In the genomic region with DNA sequence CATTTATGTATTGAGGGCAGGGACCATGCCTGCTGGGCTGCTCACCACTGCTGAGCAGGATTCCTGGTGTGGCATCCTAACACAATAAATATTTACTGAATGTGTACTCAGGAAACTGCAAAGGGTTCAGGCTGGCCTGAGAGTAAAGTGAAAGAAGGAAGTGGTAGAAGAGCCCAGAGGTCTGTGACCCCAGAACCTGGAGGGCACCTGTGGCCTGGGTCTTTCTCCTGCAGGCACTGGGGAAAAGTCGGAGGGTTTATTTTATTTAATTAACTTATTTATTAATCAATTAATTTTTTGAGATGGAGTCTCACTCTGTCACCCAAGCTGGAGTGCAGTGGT, we compare ENCODE assay signal across 11 cellular contexts. TPM values are rescaled to one million over a fixed set of nuclear protein-coding genes. Genes with fewer than 3 reads are reported as not detected.
A peak's percentile ranks its signal among the peaks of the same experiment; 100 is the strongest.
DNase-seq lines count a peak whose midpoint lies in the region; ATAC-seq, FAIRE-seq and TF ChIP-seq lines count a peak whose summit lies in the region.
"Had no signal": no experiment of that assay in that cellular context is flagged by ENCODE, and none has a peak within 500 bp of the region (broad histone marks: within the 10 kb centered on the region; RNA-seq: fewer than 3 reads in every experiment).

No MANE protein-coding gene starts in this region.

- no peak overlapping the region for H3K27ac ChIP-seq in CD8-positive, alpha-beta memory T cell (ENCODE audit: low read depth, low read length)
- peak overlapping the region; percentile 94 to 98 for H3K27ac ChIP-seq in ascending aorta
- H3K27ac ChIP-seq: SJCRH30 had no signal

- no peaks in the 10 kb centered on the region for H3K36me3 Mint-ChIP-seq in CD8-positive, alpha-beta memory T cell
- H3K36me3 Mint-ChIP-seq in HFFc6 (ENCODE audit: low read depth) (no peaks in the 10 kb centered on the region), osteocyte (ENCODE audit: unreplicated experiment) (no peaks in the 10 kb centered on the region)

- H3K27me3 ChIP-seq in CD8-positive, alpha-beta memory T cell (ENCODE audit: insufficient read depth, low read length, poor library complexity, severe bottlenecking) = no peaks in the 10 kb centered on the region
- H3K27me3 ChIP-seq in ascending aorta = no peaks in the 10 kb centered on the region
- H3K27me3 ChIP-seq: SJCRH30 had no signal

- peak overlapping the region; percentile 89 to 99 (median 94) for H3K27ac Mint-ChIP-seq in CD8-positive, alpha-beta memory T cell
- H3K27ac Mint-ChIP-seq in HFFc6 (no peak overlapping the region), osteocyte (ENCODE audit: unreplicated experiment) (peak overlapping the region; percentile 46)

- H3K36me3 ChIP-seq in CD8-positive, alpha-beta memory T cell (ENCODE audit: insufficient read depth, low read length) = no peaks in the 10 kb centered on the region
- no peaks in the 10 kb centered on the region for H3K36me3 ChIP-seq in ascending aorta
- H3K36me3 ChIP-seq: SJCRH30 had no signal

- no peak for TF ChIP-seq CTCF in HFFc6 (IDR thresholded peaks at IDR 0.05)
- no peak for TF ChIP-seq CTCF in ascending aorta (IDR thresholded peaks at IDR 0.05)
- no peak for TF ChIP-seq CTCF in osteocyte (IDR thresholded peaks at IDR 0.05)

- H3K27me3 Mint-ChIP-seq in CD8-positive, alpha-beta memory T cell = peaks cover 0 to 2% of the 10 kb centered on the region in 2 donors
- H3K27me3 Mint-ChIP-seq in HFFc6 (ENCODE audit: insufficient read depth) (peaks cover 3% of the 10 kb centered on the region), osteocyte (ENCODE audit: unreplicated experiment) (no peaks in the 10 kb centered on the region)

- H3K4me1 ChIP-seq in CD8-positive, alpha-beta memory T cell (ENCODE audit: insufficient read depth, low read length) = peaks cover 54% of the 10 kb centered on the region
- peaks cover 30 to 40% of the 10 kb centered on the region in 2 donors for H3K4me1 ChIP-seq in ascending aorta

- DNase-seq in CD8-positive, alpha-beta memory T cell = no peak
- DNase-seq in HFFc6 (no peak), ascending aorta (ENCODE audit: low spot score in 2 of 2) (no peak), osteocyte (ENCODE audit: extremely low spot score, unreplicated experiment) (no peak), HCEC 1CT (no peak), GM19239 (ENCODE audit: insufficient read length, low spot score) (no peak)
- DNase-seq: retina, SJCRH30 had no signal

- CTCF ChIA-PET in CD8-positive, alpha-beta memory T cell (lab: Charles Lee) = interaction anchor here (0.8 to 1.9 kb wide), 2 partner anchors 33 to 74 kb away, joined by 3 to 4 read pairs; no protein-coding TSS in a partner anchor

- peaks cover 48 to 66% (median 54%) of the 10 kb centered on the region in 3 donors for H3K4me1 Mint-ChIP-seq in CD8-positive, alpha-beta memory T cell
- H3K4me1 Mint-ChIP-seq in HFFc6 (ENCODE audit: low read depth) (peaks cover 38% of the 10 kb centered on the region), osteocyte (ENCODE audit: unreplicated experiment) (peaks cover 35% of the 10 kb centered on the region)

- no peaks in the 10 kb centered on the region for H3K9me3 ChIP-seq in CD8-positive, alpha-beta memory T cell (ENCODE audit: low read length)
- no peaks in the 10 kb centered on the region for H3K9me3 ChIP-seq in ascending aorta
- H3K9me3 ChIP-seq: SJCRH30 had no signal

- H3K4me3 ChIP-seq in CD8-positive, alpha-beta memory T cell (ENCODE audit: low read length) = no peak overlapping the region
- no peak overlapping the region for H3K4me3 ChIP-seq in ascending aorta
- H3K4me3 ChIP-seq: SJCRH30 had no signal

- ATAC-seq in GM21515 (IDR thresholded peaks at IDR 0.05; ENCODE audit: unreplicated experiment) = no peak
- ATAC-seq in GM21619 (IDR thresholded peaks at IDR 0.05; ENCODE audit: unreplicated experiment) = no peak

- H3K4me3 Mint-ChIP-seq in CD8-positive, alpha-beta memory T cell = peak overlapping the region; percentile 70 to 89 (median 75)
- peak overlapping the region; percentile 45; the same call in 1 of the 2 replicates for H3K4me3 Mint-ChIP-seq in HFFc6
- H3K4me3 Mint-ChIP-seq in osteocyte (ENCODE audit: unreplicated experiment) = no peak overlapping the region

- intact Hi-C loops in ascending aorta (cut with DNase I) = no loop called here

- H3K9me3 Mint-ChIP-seq in CD8-positive, alpha-beta memory T cell = no peaks in the 10 kb centered on the region
- H3K9me3 Mint-ChIP-seq in HFFc6 (no peaks in the 10 kb centered on the region), osteocyte (ENCODE audit: unreplicated experiment) (no peaks in the 10 kb centered on the region)

- no peak for FAIRE-seq in GM19239 (lab: Jason Lieb, UNC)
- FAIRE-seq: endometrium had no signal

- POLR2A ChIA-PET in CD8-positive, alpha-beta memory T cell (lab: Charles Lee) = interaction anchor here (1.3 kb wide), 1 partner anchor 122 kb away, joined by 7 read pairs; no protein-coding TSS in a partner anchor

RNA-seq across cellular contexts. Expression of a gene that starts 28.2 kb away (rescaled TPM):
- 100 to 1,000 TPM; 122 to 126 TPM for total RNA-seq in CD8-positive, alpha-beta memory T cell
- 127 TPM for polyA plus RNA-seq in CD8-positive, alpha-beta memory T cell
- total RNA-seq in HFFc6 (2021; fragmentation: NEBNext Ultra II Directional; extraction: Animal tissue kit (Norgen Biotek cat#: 25700)) = 100 to 1,000 TPM in 2 of 6 experiments, 10 to 100 TPM in 4; 90.3 to 109 (median 96.1) TPM
- 16.2 TPM for total RNA-seq in ascending aorta
- 67.4 and 70.0 TPM in 2 replicates for total RNA-seq in osteocyte

RNA-seq across cellular contexts. Expression of a gene that starts 53.6 kb away (rescaled TPM):
- total RNA-seq in CD8-positive, alpha-beta memory T cell = 10 to 100 TPM; 23.7 to 27.6 TPM
- 1.8 TPM for polyA plus RNA-seq in CD8-positive, alpha-beta memory T cell
- 1 to 10 TPM; 2.8 to 4.7 (median 4.2) TPM for total RNA-seq in HFFc6 (2021; fragmentation: NEBNext Ultra II Directional; extraction: Animal tissue kit (Norgen Biotek cat#: 25700))
- 25.9 TPM for total RNA-seq in ascending aorta
- 48.0 and 48.9 TPM in 2 replicates for total RNA-seq in osteocyte
